42 cellular contexts compared by ENCODE assay signal in the genomic region with DNA sequence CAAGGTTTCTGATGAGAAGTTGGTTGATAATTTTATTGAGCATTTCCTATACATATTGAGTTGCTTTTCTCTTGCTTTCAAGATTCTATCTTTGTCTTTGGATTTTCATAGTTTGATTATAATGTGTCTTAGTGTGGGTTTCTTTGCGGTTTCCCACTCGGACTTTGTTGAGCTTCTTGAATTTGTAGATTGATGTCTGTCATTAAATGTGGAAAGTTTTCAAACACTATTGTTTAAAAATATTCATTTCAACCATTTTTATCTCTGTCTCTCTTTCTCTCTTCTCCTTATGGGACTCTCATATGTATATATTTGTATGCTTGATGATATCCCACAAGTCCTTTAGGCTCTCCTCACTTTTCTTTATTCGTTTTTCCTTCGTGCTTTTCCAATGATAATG. TPM values are rescaled to one million over a fixed set of nuclear protein-coding genes. Genes with fewer than 3 reads are reported as not detected.
"Had no signal": no experiment of that assay in that cellular context is flagged by ENCODE, and none has a peak within 500 bp of the region (broad histone marks: within the 10 kb centered on the region; RNA-seq: fewer than 3 reads in every experiment).

No MANE protein-coding gene starts in this region.

- H3K4me3 Mint-ChIP-seq: activated naive CD4-positive, alpha-beta T cell treated with anti-CD3 and anti-CD28 coated beads for 36 hours; activated naive CD4-positive, alpha-beta T cell treated with anti-CD3 and anti-CD28 coated beads, Interleukin-2, amount 10 ng/mL, durations not matched to agents 7 days and 5 days; activated naive CD4-positive, alpha-beta T cell treated with anti-CD3 and anti-CD28 coated beads, Interleukin-2, amount 50 U/mL, for 24 hours; activated naive CD8-positive, alpha-beta T cell; activated naive CD8-positive, alpha-beta T cell treated with anti-CD3 and anti-CD28 coated beads for 36 hours; activated naive CD8-positive, alpha-beta T cell treated with anti-CD3 and anti-CD28 coated beads, Interleukin-2, amount 10 ng/mL, durations not matched to agents 7 days and 5 days; activated naive CD8-positive, alpha-beta T cell treated with anti-CD3 and anti-CD28 coated beads, Interleukin-2, amount 50 U/mL, for 24 hours; activated T-cell treated with anti-CD3 and anti-CD28 coated beads, Interleukin-2, amount 50 U/mL, for 24 hours; activated T-cell treated with anti-CD3 and anti-CD28 coated beads, Interleukin-2, amount 50 U/mL, for 4 hours; activated T-cell treated with anti-CD3 and anti-CD28 coated beads, Interleukin-2, amount 50 U/mL, for 72 hours; activated T-helper 1 cell treated with anti-CD3 and anti-CD28 coated beads, Interleukin-12 subunit alpha, Interleukin-12 subunit beta, Interleukin-2, Interleukin-4 antibody, amounts not matched to agents 30 ng/mL and 10 ng/mL and 1 ng/mL, durations not matched to agents 14 hours and 24 hours and 36 hours; activated T-helper 17 cell treated with anti-CD3 and anti-CD28 coated beads, Interleukin-2, amount 50 U/mL, for 72 hours; brain; central memory CD8-positive, alpha-beta T cell had no signal

- H3K27me3 ChIP-seq: adrenal gland, ascending aorta, body of pancreas, brain microvascular endothelial cell, breast epithelium, cardiac muscle cell had no signal

- H3K27ac ChIP-seq: adrenal gland, ascending aorta, body of pancreas, brain microvascular endothelial cell, breast epithelium, cardiac muscle cell had no signal

- H3K27me3 Mint-ChIP-seq: activated naive CD4-positive, alpha-beta T cell treated with anti-CD3 and anti-CD28 coated beads, Interleukin-2, amount 10 ng/mL, durations not matched to agents 7 days and 5 days; activated naive CD4-positive, alpha-beta T cell treated with anti-CD3 and anti-CD28 coated beads, Interleukin-2, amount 50 U/mL, for 24 hours; activated naive CD8-positive, alpha-beta T cell; activated naive CD8-positive, alpha-beta T cell treated with anti-CD3 and anti-CD28 coated beads for 36 hours; activated naive CD8-positive, alpha-beta T cell treated with anti-CD3 and anti-CD28 coated beads, Interleukin-2, amount 10 ng/mL, durations not matched to agents 7 days and 5 days; activated naive CD8-positive, alpha-beta T cell treated with anti-CD3 and anti-CD28 coated beads, Interleukin-2, amount 50 U/mL, for 24 hours; activated T-cell treated with anti-CD3 and anti-CD28 coated beads, Interleukin-2, amount 50 U/mL, for 24 hours; central memory CD8-positive, alpha-beta T cell had no signal

- H3K4me1 ChIP-seq: adrenal gland, ascending aorta, body of pancreas, breast epithelium had no signal

- H3K4me1 Mint-ChIP-seq: activated naive CD4-positive, alpha-beta T cell treated with anti-CD3 and anti-CD28 coated beads, Interleukin-2, amount 10 ng/mL, durations not matched to agents 7 days and 5 days; activated naive CD4-positive, alpha-beta T cell treated with anti-CD3 and anti-CD28 coated beads, Interleukin-2, amount 50 U/mL, for 24 hours; activated naive CD8-positive, alpha-beta T cell treated with anti-CD3 and anti-CD28 coated beads for 36 hours; activated naive CD8-positive, alpha-beta T cell treated with anti-CD3 and anti-CD28 coated beads, Interleukin-2, amount 10 ng/mL, durations not matched to agents 7 days and 5 days; activated naive CD8-positive, alpha-beta T cell treated with anti-CD3 and anti-CD28 coated beads, Interleukin-2, amount 50 U/mL, for 24 hours; activated T-helper 17 cell treated with anti-CD3 and anti-CD28 coated beads, Interleukin-2, amount 50 U/mL, for 72 hours; brain; central memory CD8-positive, alpha-beta T cell had no signal

- H3K36me3 ChIP-seq: adrenal gland, ascending aorta, brain microvascular endothelial cell, breast epithelium, cardiac muscle cell had no signal

- DNase-seq: activated effector memory CD4-positive, alpha-beta T cell treated with anti-CD3 and anti-CD28 coated beads, Interleukin-2, amount 50 U/mL, for 16 hours; activated effector memory CD4-positive, alpha-beta T cell treated with Interleukin-2 at 50 U/mL for 16 hours; activated gamma-delta T cell; activated gamma-delta T cell treated with Interleukin-2 at 50 U/mL for 16 hours; activated naive CD4-positive, alpha-beta T cell; activated naive CD4-positive, alpha-beta T cell treated with anti-CD3 and anti-CD28 coated beads for 36 hours; activated naive CD4-positive, alpha-beta T cell treated with anti-CD3 and anti-CD28 coated beads, Interleukin-2, amount 10 ng/mL, durations not matched to agents 7 days and 5 days; activated naive CD4-positive, alpha-beta T cell treated with anti-CD3 and anti-CD28 coated beads, Interleukin-2, amount 50 U/mL, for 16 hours; activated naive CD4-positive, alpha-beta T cell treated with Interleukin-2 at 50 U/mL for 16 hours; activated naive CD8-positive, alpha-beta T cell treated with anti-CD3 and anti-CD28 coated beads for 36 hours; activated naive CD8-positive, alpha-beta T cell treated with anti-CD3 and anti-CD28 coated beads, Interleukin-2, amount 10 ng/mL, durations not matched to agents 7 days and 5 days; activated naive CD8-positive, alpha-beta T cell treated with anti-CD3 and anti-CD28 coated beads, Interleukin-2, amount 50 U/mL, for 24 hours; activated T-cell treated with anti-CD3 and anti-CD28 coated beads, Interleukin-2, amount 50 U/mL, for 1 hour; activated T-cell treated with anti-CD3 and anti-CD28 coated beads, Interleukin-2, amount 50 U/mL, for 24 hours; activated T-cell treated with anti-CD3 and anti-CD28 coated beads, Interleukin-2, amount 50 U/mL, for 4 hours; activated T-cell treated with anti-CD3 and anti-CD28 coated beads, Interleukin-2, amount 50 U/mL, for 48 hours; activated T-cell treated with anti-CD3 and anti-CD28 coated beads, Interleukin-2, amount 50 U/mL, for 72 hours; adrenal gland; amniotic stem cell; amygdala; anterior cingulate cortex; aorta; body of pancreas; brain microvascular endothelial cell; caudate nucleus; central memory CD4-positive, alpha-beta T cell; cerebellar nuclear complex had no signal

- ATAC-seq: activated naive CD4-positive, alpha-beta T cell treated with anti-CD3 and anti-CD28 coated beads, Interleukin-2, amount 50 U/mL, for 72 hours; activated naive CD8-positive, alpha-beta T cell treated with anti-CD3 and anti-CD28 coated beads, Interleukin-2, amount 50 U/mL, for 24 hours; activated T-cell treated with anti-CD3 and anti-CD28 coated beads, Interleukin-2, amount 50 U/mL, for 4 hours; activated T-cell treated with anti-CD3 and anti-CD28 coated beads, Interleukin-2, amount 50 U/mL, for 72 hours; activated T-helper 17 cell treated with anti-CD3 and anti-CD28 coated beads, Interleukin-2, amount 50 U/mL, for 72 hours; body of pancreas had no signal

- H3K4me3 ChIP-seq: adrenal gland, ascending aorta, body of pancreas, breast epithelium, cardiac muscle cell had no signal

- H3K36me3 Mint-ChIP-seq: activated naive CD8-positive, alpha-beta T cell treated with anti-CD3 and anti-CD28 coated beads, Interleukin-2, amount 10 ng/mL, durations not matched to agents 7 days and 5 days had no signal

- H3K27ac Mint-ChIP-seq: activated naive CD4-positive, alpha-beta T cell treated with anti-CD3 and anti-CD28 coated beads for 36 hours; activated naive CD4-positive, alpha-beta T cell treated with anti-CD3 and anti-CD28 coated beads, Interleukin-2, amount 10 ng/mL, durations not matched to agents 7 days and 5 days; activated naive CD4-positive, alpha-beta T cell treated with anti-CD3 and anti-CD28 coated beads, Interleukin-2, amount 50 U/mL, for 24 hours; activated naive CD4-positive, alpha-beta T cell treated with anti-CD3 and anti-CD28 coated beads, Interleukin-2, amount 50 U/mL, for 72 hours; activated naive CD8-positive, alpha-beta T cell; activated naive CD8-positive, alpha-beta T cell treated with anti-CD3 and anti-CD28 coated beads for 36 hours; activated naive CD8-positive, alpha-beta T cell treated with anti-CD3 and anti-CD28 coated beads, Interleukin-2, amount 10 ng/mL, durations not matched to agents 7 days and 5 days; activated naive CD8-positive, alpha-beta T cell treated with anti-CD3 and anti-CD28 coated beads, Interleukin-2, amount 50 U/mL, for 24 hours; activated T-cell treated with anti-CD3 and anti-CD28 coated beads, Interleukin-2, amount 50 U/mL, for 24 hours; activated T-cell treated with anti-CD3 and anti-CD28 coated beads, Interleukin-2, amount 50 U/mL, for 72 hours; activated T-helper 1 cell treated with anti-CD3 and anti-CD28 coated beads, Interleukin-12 subunit alpha, Interleukin-12 subunit beta, Interleukin-2, Interleukin-4 antibody, amounts not matched to agents 30 ng/mL and 10 ng/mL and 1 ng/mL, durations not matched to agents 14 hours and 24 hours and 36 hours; activated T-helper 17 cell treated with anti-CD3 and anti-CD28 coated beads, Interleukin-2, amount 50 U/mL, for 72 hours; activated T-helper 2 cell treated with anti-CD3 and anti-CD28 coated beads, Interferon-gamma antibody, Interleukin-2, Interleukin-4, amounts not matched to agents 10 μg/mL and 5 μg/mL and 100 μg/mL, durations not matched to agents 14 hours and 24 hours and 36 hours; brain had no signal

RNA-seq across cellular contexts. Expression of a gene that starts 18.5 kb away (rescaled TPM):
- total RNA-seq: activated naive CD4-positive, alpha-beta T cell treated with anti-CD3 and anti-CD28 coated beads for 36 hours; activated naive CD4-positive, alpha-beta T cell treated with anti-CD3 and anti-CD28 coated beads, Interleukin-2, amount 50 U/mL, for 72 hours; activated naive CD8-positive, alpha-beta T cell treated with anti-CD3 and anti-CD28 coated beads for 36 hours; activated naive CD8-positive, alpha-beta T cell treated with anti-CD3 and anti-CD28 coated beads, Interleukin-2, amount 10 ng/mL, durations not matched to agents 7 days and 5 days; activated T-cell treated with anti-CD3 and anti-CD28 coated beads, Interleukin-2, amount 50 U/mL, for 4 hours; activated T-cell treated with anti-CD3 and anti-CD28 coated beads, Interleukin-2, amount 50 U/mL, for 72 hours; activated T-helper 1 cell treated with anti-CD3 and anti-CD28 coated beads, Interleukin-12 subunit alpha, Interleukin-12 subunit beta, Interleukin-2, Interleukin-4 antibody, amounts not matched to agents 30 ng/mL and 10 ng/mL and 1 ng/mL, durations not matched to agents 14 hours and 24 hours and 36 hours; activated T-helper 17 cell treated with anti-CD3 and anti-CD28 coated beads, Interleukin-2, amount 50 U/mL, for 72 hours; activated T-helper 2 cell treated with anti-CD3 and anti-CD28 coated beads, Interferon-gamma antibody, Interleukin-2, Interleukin-4, amounts not matched to agents 10 μg/mL and 5 μg/mL and 100 μg/mL, durations not matched to agents 14 hours and 24 hours and 36 hours; aorta; ascending aorta; astrocyte; body of pancreas; breast epithelium; cardiac muscle cell; chondrocyte had no signal
- polyA plus RNA-seq: aorta had no signal

RNA-seq across cellular contexts. Expression of a gene that starts 27.2 kb away (rescaled TPM):
- total RNA-seq: activated naive CD4-positive, alpha-beta T cell treated with anti-CD3 and anti-CD28 coated beads for 36 hours; activated naive CD8-positive, alpha-beta T cell treated with anti-CD3 and anti-CD28 coated beads for 36 hours; activated naive CD8-positive, alpha-beta T cell treated with anti-CD3 and anti-CD28 coated beads, Interleukin-2, amount 10 ng/mL, durations not matched to agents 7 days and 5 days; activated T-cell treated with anti-CD3 and anti-CD28 coated beads, Interleukin-2, amount 50 U/mL, for 4 hours; activated T-cell treated with anti-CD3 and anti-CD28 coated beads, Interleukin-2, amount 50 U/mL, for 72 hours; activated T-helper 1 cell treated with anti-CD3 and anti-CD28 coated beads, Interleukin-12 subunit alpha, Interleukin-12 subunit beta, Interleukin-2, Interleukin-4 antibody, amounts not matched to agents 30 ng/mL and 10 ng/mL and 1 ng/mL, durations not matched to agents 14 hours and 24 hours and 36 hours; activated T-helper 17 cell treated with anti-CD3 and anti-CD28 coated beads, Interleukin-2, amount 50 U/mL, for 72 hours; activated T-helper 2 cell treated with anti-CD3 and anti-CD28 coated beads, Interferon-gamma antibody, Interleukin-2, Interleukin-4, amounts not matched to agents 10 μg/mL and 5 μg/mL and 100 μg/mL, durations not matched to agents 14 hours and 24 hours and 36 hours; ascending aorta; cardiac septum had no signal
- polyA plus RNA-seq: aorta had no signal

RNA-seq across cellular contexts. Expression of a gene that starts 33.4 kb away (rescaled TPM):
- total RNA-seq: activated naive CD4-positive, alpha-beta T cell treated with anti-CD3 and anti-CD28 coated beads for 36 hours; activated naive CD4-positive, alpha-beta T cell treated with anti-CD3 and anti-CD28 coated beads, Interleukin-2, amount 50 U/mL, for 72 hours; activated naive CD8-positive, alpha-beta T cell treated with anti-CD3 and anti-CD28 coated beads for 36 hours; activated naive CD8-positive, alpha-beta T cell treated with anti-CD3 and anti-CD28 coated beads, Interleukin-2, amount 10 ng/mL, durations not matched to agents 7 days and 5 days; activated T-cell treated with anti-CD3 and anti-CD28 coated beads, Interleukin-2, amount 50 U/mL, for 4 hours; activated T-cell treated with anti-CD3 and anti-CD28 coated beads, Interleukin-2, amount 50 U/mL, for 72 hours; activated T-helper 1 cell treated with anti-CD3 and anti-CD28 coated beads, Interleukin-12 subunit alpha, Interleukin-12 subunit beta, Interleukin-2, Interleukin-4 antibody, amounts not matched to agents 30 ng/mL and 10 ng/mL and 1 ng/mL, durations not matched to agents 14 hours and 24 hours and 36 hours; activated T-helper 17 cell treated with anti-CD3 and anti-CD28 coated beads, Interleukin-2, amount 50 U/mL, for 72 hours; activated T-helper 2 cell treated with anti-CD3 and anti-CD28 coated beads, Interferon-gamma antibody, Interleukin-2, Interleukin-4, amounts not matched to agents 10 μg/mL and 5 μg/mL and 100 μg/mL, durations not matched to agents 14 hours and 24 hours and 36 hours; ascending aorta; bronchial epithelial cell had no signal

RNA-seq across cellular contexts. Expression of a gene that starts 39.4 kb away (rescaled TPM):
- total RNA-seq: activated naive CD4-positive, alpha-beta T cell treated with anti-CD3 and anti-CD28 coated beads for 36 hours; activated naive CD4-positive, alpha-beta T cell treated with anti-CD3 and anti-CD28 coated beads, Interleukin-2, amount 50 U/mL, for 72 hours; activated naive CD8-positive, alpha-beta T cell treated with anti-CD3 and anti-CD28 coated beads for 36 hours; activated naive CD8-positive, alpha-beta T cell treated with anti-CD3 and anti-CD28 coated beads, Interleukin-2, amount 10 ng/mL, durations not matched to agents 7 days and 5 days; activated T-cell treated with anti-CD3 and anti-CD28 coated beads, Interleukin-2, amount 50 U/mL, for 72 hours; activated T-helper 1 cell treated with anti-CD3 and anti-CD28 coated beads, Interleukin-12 subunit alpha, Interleukin-12 subunit beta, Interleukin-2, Interleukin-4 antibody, amounts not matched to agents 30 ng/mL and 10 ng/mL and 1 ng/mL, durations not matched to agents 14 hours and 24 hours and 36 hours; activated T-helper 17 cell treated with anti-CD3 and anti-CD28 coated beads, Interleukin-2, amount 50 U/mL, for 72 hours; activated T-helper 2 cell treated with anti-CD3 and anti-CD28 coated beads, Interferon-gamma antibody, Interleukin-2, Interleukin-4, amounts not matched to agents 10 μg/mL and 5 μg/mL and 100 μg/mL, durations not matched to agents 14 hours and 24 hours and 36 hours; ascending aorta had no signal

RNA-seq across cellular contexts. Expression of a gene that starts 54.0 kb away (rescaled TPM):
- total RNA-seq: activated naive CD4-positive, alpha-beta T cell treated with anti-CD3 and anti-CD28 coated beads for 36 hours; activated naive CD4-positive, alpha-beta T cell treated with anti-CD3 and anti-CD28 coated beads, Interleukin-2, amount 50 U/mL, for 72 hours; activated naive CD8-positive, alpha-beta T cell treated with anti-CD3 and anti-CD28 coated beads for 36 hours; activated naive CD8-positive, alpha-beta T cell treated with anti-CD3 and anti-CD28 coated beads, Interleukin-2, amount 10 ng/mL, durations not matched to agents 7 days and 5 days; activated T-cell treated with anti-CD3 and anti-CD28 coated beads, Interleukin-2, amount 50 U/mL, for 4 hours; activated T-cell treated with anti-CD3 and anti-CD28 coated beads, Interleukin-2, amount 50 U/mL, for 72 hours; activated T-helper 1 cell treated with anti-CD3 and anti-CD28 coated beads, Interleukin-12 subunit alpha, Interleukin-12 subunit beta, Interleukin-2, Interleukin-4 antibody, amounts not matched to agents 30 ng/mL and 10 ng/mL and 1 ng/mL, durations not matched to agents 14 hours and 24 hours and 36 hours; activated T-helper 17 cell treated with anti-CD3 and anti-CD28 coated beads, Interleukin-2, amount 50 U/mL, for 72 hours; activated T-helper 2 cell treated with anti-CD3 and anti-CD28 coated beads, Interferon-gamma antibody, Interleukin-2, Interleukin-4, amounts not matched to agents 10 μg/mL and 5 μg/mL and 100 μg/mL, durations not matched to agents 14 hours and 24 hours and 36 hours; ascending aorta; bronchial epithelial cell had no signal
